Comparison of ENCODE assay signal across 8 cellular contexts in the genomic region with DNA sequence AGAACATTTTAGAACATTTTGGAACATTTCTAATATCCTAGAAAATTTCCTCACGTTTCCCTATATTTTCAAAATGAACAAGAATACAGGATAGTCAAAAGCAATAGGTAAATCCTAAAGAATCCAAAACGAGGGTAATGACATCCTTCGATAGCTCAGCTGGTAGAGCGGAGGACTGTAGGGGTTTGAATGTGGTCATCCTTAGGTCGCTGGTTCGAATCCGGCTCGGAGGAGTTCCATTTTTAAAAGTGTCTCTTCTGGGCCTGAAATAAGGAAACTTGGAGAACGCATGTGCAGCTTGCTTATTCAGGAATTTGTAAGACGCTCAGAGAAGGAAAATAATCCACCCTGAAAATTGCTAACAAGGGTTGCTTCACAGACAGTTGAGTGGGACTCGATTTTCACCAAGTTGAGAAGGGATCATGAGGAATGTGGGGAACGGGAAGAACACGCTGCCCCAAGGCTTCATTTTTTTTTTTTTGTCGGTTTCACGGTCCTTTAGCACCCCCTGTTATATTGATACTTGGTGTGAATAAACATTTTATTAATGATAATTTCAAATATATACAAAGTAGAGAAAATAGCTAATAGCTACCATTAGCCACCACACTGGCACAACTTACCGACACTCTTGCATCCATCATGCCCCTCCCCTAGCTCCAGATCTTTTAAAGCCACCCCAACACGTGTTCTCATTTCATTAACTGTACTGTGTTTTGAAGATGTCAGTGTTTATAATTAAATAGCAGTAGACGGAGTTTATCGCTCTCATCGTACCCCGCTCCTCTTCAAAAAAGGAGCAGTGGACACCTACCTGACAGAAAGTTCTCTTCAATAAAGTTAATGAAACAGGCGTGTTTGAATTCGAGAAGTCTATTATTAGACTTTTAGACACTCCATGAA. TPM values are rescaled to one million over a fixed set of nuclear protein-coding genes. Genes with fewer than 3 reads are reported as not detected.
A peak's percentile ranks its signal among the peaks of the same experiment; 100 is the strongest.
DNase-seq lines count a peak whose midpoint lies in the region; ATAC-seq and TF ChIP-seq lines count a peak whose summit lies in the region.

No MANE protein-coding gene starts in this region.

- H3K27ac ChIP-seq in ascending aorta, result peak overlapping the region; percentile 86 to 91
- H3K27ac ChIP-seq in left lung, result peak overlapping the region in 1 of 2 donors; percentile 89
- H3K27ac ChIP-seq in thymus (ENCODE audit: low read depth), result no peak overlapping the region

- H3K27me3 ChIP-seq in ascending aorta, result peaks cover 18% of the 10 kb centered on the region
- H3K27me3 ChIP-seq in left lung, result peaks cover 24 to 49% of the 10 kb centered on the region in 2 donors
- H3K27me3 ChIP-seq in thymus (ENCODE audit: control insufficient read depth, insufficient read depth), result peaks cover 25% of the 10 kb centered on the region

- ATAC-seq in left lung (no peak), HG03097 (IDR thresholded peaks at IDR 0.05; ENCODE audit: low FRiP score, unreplicated experiment) (no peak)

- H3K9me3 ChIP-seq in ascending aorta, result no peaks in the 10 kb centered on the region
- H3K9me3 ChIP-seq in left lung, result no peaks in the 10 kb centered on the region
- no peaks in the 10 kb centered on the region for H3K9me3 ChIP-seq in thymus (ENCODE audit: control insufficient read depth)

- TF ChIP-seq CTCF in ascending aorta (IDR thresholded peaks at IDR 0.05), result no peak
- no peak for TF ChIP-seq CTCF in left lung (IDR thresholded peaks at IDR 0.05)

- H3K4me1 ChIP-seq in ascending aorta, result peaks cover 4 to 6% of the 10 kb centered on the region in 2 donors
- H3K4me1 ChIP-seq in left lung, result peaks cover 5 to 30% of the 10 kb centered on the region in 2 donors
- peaks cover 4% of the 10 kb centered on the region for H3K4me1 ChIP-seq in thymus (ENCODE audit: control insufficient read depth, insufficient read depth, low read length)

- peak; percentile 36 for DNase-seq in NCI-H748 (lab: John Stamatoyannopoulos, UW; ENCODE audit: unreplicated experiment)
- DNase-seq in NCI-H748 treated with DMSO at 0.1 percent for 48 hours (lab: John Stamatoyannopoulos, UW), result no peak
- peak; percentile 3 to 64 for DNase-seq in NCI-H446 (lab: John Stamatoyannopoulos, UW)
- no peak for DNase-seq in ascending aorta (ENCODE audit: low spot score in 2 of 2)
- DNase-seq in left lung, result no peak
- no peak for DNase-seq in KG1 (lab: John Stamatoyannopoulos, UW)

- 35% methylated on average over 23 of the region's 23 CpGs for WGBS in thymus

- H3K36me3 ChIP-seq in ascending aorta (peaks cover 20 to 21% of the 10 kb centered on the region in 2 donors), left lung (peaks cover 0 to 20% of the 10 kb centered on the region in 2 donors), thymus (ENCODE audit: control insufficient read depth, insufficient read depth) (peaks cover 10% of the 10 kb centered on the region)

- H3K4me3 ChIP-seq in ascending aorta (peak overlapping the region; percentile 72 to 91), left lung (peak overlapping the region; percentile 77 to 93), thymus (ENCODE audit: low read length) (peak overlapping the region; percentile 70)

- intact Hi-C loops in ascending aorta (cut with DNase I) (loop anchor here (1.0 to 10.0 kb wide), 9 partner anchors 22 to 1270 kb away; partner anchors contain the start of gene ZNF184), left lung (cut with DNase I) (loop anchor here in 1 of 2 donors (10.0 kb wide), 1 partner anchor 260 kb away; no protein-coding TSS in a partner anchor)

RNA-seq across cellular contexts. Expression of gene ABT1, which starts 1.8 kb away (rescaled TPM):
- total RNA-seq in ascending aorta, result 20.1 TPM
- total RNA-seq in left lung, result 10 to 100 TPM in 1 of 2 donors, 1 to 10 TPM in 1; 9.8 to 13.5 TPM
- polyA plus RNA-seq in thymus, result 25.0 TPM

RNA-seq across cellular contexts. Expression of gene HMGN4, which starts 56.8 kb away (rescaled TPM):
- total RNA-seq in ascending aorta (20.6 TPM), left lung (10 to 100 TPM; 41.2 to 47.2 TPM)
- polyA plus RNA-seq in thymus, result 62.1 TPM

Comparison
In these comparisons a context has a peak if more than half of its experiments do, and no peak if none do; other contexts are left out.
1. DNase-seq: peak in NCI-H748 (single experiment) and NCI-H446 (2 of 2); none in NCI-H748 treated with DMSO at 0.1 percent for 48 hours (single experiment), ascending aorta (0 of 2), left lung (0 of 2) and KG1 (single experiment).
2. Peak in every context shown above with its lines, with median percentiles within 50 percentile points of each other: H3K4me3 ChIP-seq.